Comparison of ENCODE assay signal across 9 cellular contexts in genomic region chr6:17984822-17985660, GRCh38. TPM values are rescaled to one million over a fixed set of nuclear protein-coding genes. Genes with fewer than 3 reads are reported as not detected.
DNase-seq lines count a peak whose midpoint lies in the region; ATAC-seq and TF ChIP-seq lines count a peak whose summit lies in the region.
"Had no signal": no experiment of that assay in that cellular context is flagged by ENCODE, and none has a peak within 500 bp of the region (broad histone marks: within the 10 kb centered on the region; RNA-seq: fewer than 3 reads in every experiment).

No MANE protein-coding gene starts in this region.

- peaks cover 20 to 68% of the 10 kb centered on the region in 2 experiments for H3K79me1 ChIP-seq in IMR-90 (ENCODE audit: low read depth in 1 of 2, low read length in 2 of 2)

- in situ Hi-C loops in IMR-90 (cut with MboI; ENCODE audit: low sequenced_read_pairs) (loop anchor here (5.0 to 10.0 kb wide), 3 partner anchors 120 to 150 kb away; partner anchors contain the start of gene NHLRC1), mammary epithelial cell (cut with MboI; ENCODE audit: low sequenced_read_pairs in 2 of 2) (loop anchor here (5.0 to 10.0 kb wide), 4 partner anchors 70 to 137 kb away; partner anchors contain the start of gene NHLRC1 (in 1 of the 2))

- H3K4me3 ChIP-seq in IMR-90 (ENCODE audit: insufficient read depth, low read depth, low read length) (peak overlapping the region; percentile 64), mammary epithelial cell (replicated peaks in 1 of 3; ENCODE audit: insufficient read depth in 1 of 3, low read depth in 2 of 3, low read length in 3 of 3) (peak overlapping the region; percentile 82 to 96 (median 91)), liver (ENCODE audit: low read depth in 1 of 3, low read length in 3 of 3) (peak overlapping the region in 2 of 3 donors; percentile 18 to 23), suprapubic skin (peak overlapping the region; percentile 91), WERI-Rb-1 (ENCODE audit: low read depth, low read length) (no peak overlapping the region)

- no peak for TF ChIP-seq EP300 in suprapubic skin (IDR thresholded peaks at IDR 0.05)

- no TSS peak for BruUV-seq in IMR-90 (replicated peaks; lab: Mats Ljungman, UMichigan)
- no TSS peak for BruUV-seq in mammary epithelial cell (replicated peaks; lab: Mats Ljungman, UMichigan)

- no peak for TF ChIP-seq CTCF in IMR-90 (conservative IDR thresholded peaks at IDR 0.05; ENCODE audit: low read depth, low read length)
- TF ChIP-seq CTCF in mammary epithelial cell (conservative IDR thresholded peaks at IDR 0.05 in 1 of 2, IDR thresholded peaks at IDR 0.05 in 1 of 2; ENCODE audit: extremely low read depth in 1 of 2, insufficient read depth in 1 of 2, low read depth in 1 of 2, low read length in 2 of 2) = no peak
- TF ChIP-seq CTCF in liver (IDR thresholded peaks at IDR 0.05; ENCODE audit: low read depth, low read length, missing input control) = no peak
- no peak for TF ChIP-seq CTCF in suprapubic skin (IDR thresholded peaks at IDR 0.05)
- TF ChIP-seq CTCF in WERI-Rb-1 (IDR thresholded peaks at IDR 0.05; ENCODE audit: low read depth, low read length) = no peak

- H3K27me3 ChIP-seq in IMR-90 (ENCODE audit: control insufficient read depth, insufficient read depth, low read length) (no peaks in the 10 kb centered on the region), mammary epithelial cell (ENCODE audit: insufficient read depth, low read length) (no peaks in the 10 kb centered on the region), liver (ENCODE audit: control insufficient read depth in 4 of 4, insufficient read depth in 4 of 4, low read length in 3 of 4) (no peaks in the 10 kb centered on the region), suprapubic skin (no peaks in the 10 kb centered on the region), WERI-Rb-1 (ENCODE audit: insufficient read depth, low read depth, severe bottlenecking) (no peaks in the 10 kb centered on the region)

- peaks cover 9% of the 10 kb centered on the region for H3K9me1 ChIP-seq in IMR-90 (ENCODE audit: insufficient read depth, low read length)

- H3K4me1 ChIP-seq in IMR-90 (ENCODE audit: control insufficient read depth, insufficient read depth, low read length) = peaks cover 13% of the 10 kb centered on the region
- peaks cover 39% of the 10 kb centered on the region for H3K4me1 ChIP-seq in mammary epithelial cell (ENCODE audit: insufficient read depth, low read length)
- peaks cover 4 to 37% (median 24%) of the 10 kb centered on the region in 4 donors for H3K4me1 ChIP-seq in liver (ENCODE audit: control insufficient read depth in 4 of 4, insufficient read depth in 4 of 4, low read length in 3 of 4)
- peaks cover 43% of the 10 kb centered on the region for H3K4me1 ChIP-seq in suprapubic skin

- H3K18ac ChIP-seq in IMR-90 (ENCODE audit: low read depth, low read length) = peak overlapping the region; percentile 63

- H3K14ac ChIP-seq in IMR-90 (replicated peaks; ENCODE audit: low read depth, low read length) = no peak overlapping the region

- no peak overlapping the region for H3K56ac ChIP-seq in IMR-90 (ENCODE audit: extremely low read depth, insufficient read depth, low read length)

- TF ChIP-seq POLR2A in IMR-90 (IDR thresholded peaks at IDR 0.05; ENCODE audit: low read depth, low read length) (no peak), suprapubic skin (IDR thresholded peaks at IDR 0.05) (no peak)

- no peak overlapping the region for H2BK20ac ChIP-seq in IMR-90 (ENCODE audit: low read depth, low read length)

- H2BK5ac ChIP-seq in IMR-90 (ENCODE audit: low read depth, low read length, poor library complexity, severe bottlenecking) = peak overlapping the region; percentile 17

- H2BK15ac ChIP-seq in IMR-90 (ENCODE audit: low read depth, low read length) = peak overlapping the region; percentile 29; the same call in 1 of the 3 replicates

- peak overlapping the region; percentile 67 for H3K9ac ChIP-seq in IMR-90 (ENCODE audit: low read depth, low read length)
- peak overlapping the region; percentile 91 for H3K9ac ChIP-seq in mammary epithelial cell (ENCODE audit: insufficient read depth, low read length)
- H3K9ac ChIP-seq in liver (ENCODE audit: low read depth in 1 of 2, low read length in 2 of 2) = peak overlapping the region; percentile 35 to 66

- H2AK5ac ChIP-seq in IMR-90 (ENCODE audit: low read depth, low read length) = no peak overlapping the region

- no peak overlapping the region for H4K91ac ChIP-seq in IMR-90 (ENCODE audit: insufficient read depth, low read depth, low read length)

- peaks cover 20% of the 10 kb centered on the region; the same call in 1 of the 2 replicates for H4K20me1 ChIP-seq in IMR-90 (ENCODE audit: insufficient read depth, low read length)
- H4K20me1 ChIP-seq in mammary epithelial cell (ENCODE audit: insufficient read depth, low read length) = no peaks in the 10 kb centered on the region

- peaks cover 83% of the 10 kb centered on the region for H3K79me2 ChIP-seq in mammary epithelial cell (ENCODE audit: insufficient read depth, low read length)

- H4K5ac ChIP-seq in IMR-90 (ENCODE audit: low read depth, low read length) = no peak overlapping the region; the same call in 1 of the 2 replicates

- CTCF ChIA-PET in IMR-90 (lab: Yijun Ruan, JAX) (interaction anchor here (0.6 to 0.7 kb wide), 2 partner anchors 64 to 138 kb away, joined by 3 read pairs; partner anchors contain the start of gene NHLRC1), mammary epithelial cell (lab: Charles Lee; ENCODE audit: low non-redundant PET) (interaction anchor here (0.6 to 0.9 kb wide), 2 partner anchors 33 to 168 kb away, joined by 3 read pairs; no protein-coding TSS in a partner anchor)

- 0% methylated on average over 1 of the region's 11 CpGs; no CpG with 5 or more reads in 1 of the 2 experiments for WGBS in IMR-90 (ENCODE audit: extremely low coverage in 2 of 2, insufficient read length in 1 of 2), 2 experiments
- 4% methylated on average over 9 of the region's 11 CpGs for WGBS in mammary epithelial cell (ENCODE audit: low coverage, missing lambda C conversion rate)
- 17% methylated on average over 11 of the region's 11 CpGs for WGBS in liver
- WGBS in suprapubic skin = 15% methylated on average over 11 of the region's 11 CpGs

- peaks cover 5% of the 10 kb centered on the region for H3K36me3 ChIP-seq in IMR-90 (ENCODE audit: control insufficient read depth, insufficient read depth, low read length)
- no peaks in the 10 kb centered on the region for H3K36me3 ChIP-seq in mammary epithelial cell (ENCODE audit: insufficient read depth, low read length)
- no peaks in the 10 kb centered on the region for H3K36me3 ChIP-seq in liver (ENCODE audit: control insufficient read depth in 4 of 4, insufficient read depth in 3 of 4, low read depth in 1 of 4, low read length in 3 of 4)
- peaks cover 3% of the 10 kb centered on the region for H3K36me3 ChIP-seq in suprapubic skin
- peaks cover 24% of the 10 kb centered on the region for H3K36me3 ChIP-seq in WERI-Rb-1

- no peak overlapping the region for H3K23ac ChIP-seq in IMR-90 (ENCODE audit: low read depth, low read length)

- DNase-seq in IMR-90 = peak; percentile 23
- DNase-seq in mammary epithelial cell = peak; percentile 16
- DNase-seq in suprapubic skin (ENCODE audit: low spot score in 2 of 2) = no peak
- no peak for DNase-seq in effector CD8-positive, alpha-beta T cell (lab: John Stamatoyannopoulos, UW)
- no peak for DNase-seq in GF-D8 (lab: John Stamatoyannopoulos, UW)
- no peak for DNase-seq in NCI-H1092 (lab: John Stamatoyannopoulos, UW)
- DNase-seq in WERI-Rb-1 = no peak
- DNase-seq: GOT3 had no signal

- peak overlapping the region; percentile 99 for H3K4me2 ChIP-seq in IMR-90 (ENCODE audit: low read depth, low read length)
- peak overlapping the region; percentile 95 for H3K4me2 ChIP-seq in mammary epithelial cell (ENCODE audit: insufficient read depth, low read depth, low read length)

- no peak overlapping the region for H2BK120ac ChIP-seq in IMR-90 (ENCODE audit: low read depth, low read length)

- no peak for TF ChIP-seq RAD21 in IMR-90 (IDR thresholded peaks at IDR 0.05; ENCODE audit: low read length)
- TF ChIP-seq RAD21 in liver (IDR thresholded peaks at IDR 0.05) = no peak

- POLR2A ChIA-PET in IMR-90 (lab: Charles Lee; ENCODE audit: unreplicated experiment) = no interaction called here

- peak overlapping the region; percentile 34; the same call in 1 of the 2 replicates for H3K4ac ChIP-seq in IMR-90 (ENCODE audit: low read depth, low read length)

- H2AFZ ChIP-seq in IMR-90 (replicated peaks; ENCODE audit: low read length, poor library complexity) = no peak overlapping the region
- no peak overlapping the region for H2AFZ ChIP-seq in mammary epithelial cell (ENCODE audit: low read depth, low read length)

- ATAC-seq in IMR-90 (ENCODE audit: low read depth) = no peak

- dilution Hi-C loops in IMR-90 (cut with HindIII; ENCODE audit: low sequenced_read_pairs, unreplicated experiment) = no loop called here
- dilution Hi-C loops in mammary epithelial cell (cut with HindIII; ENCODE audit: low sequenced_read_pairs) = no loop called here

- no peak overlapping the region for H2AK9ac ChIP-seq in IMR-90 (replicated peaks; ENCODE audit: low read depth, low read length, poor library complexity)

- H4K8ac ChIP-seq in IMR-90 (ENCODE audit: low read depth in 2 of 2, low read length in 2 of 2) = no peak overlapping the region

- peak overlapping the region; percentile 27; the same call in 1 of the 2 replicates for H3K27ac ChIP-seq in IMR-90 (ENCODE audit: insufficient read depth, low read length)
- peak overlapping the region; percentile 80 for H3K27ac ChIP-seq in mammary epithelial cell (ENCODE audit: insufficient read depth, low read depth, low read length)
- peak overlapping the region in 1 of 2 donors; percentile 54 for H3K27ac ChIP-seq in liver (ENCODE audit: low read depth in 1 of 2, low read length in 2 of 2)
- H3K27ac ChIP-seq in suprapubic skin = no peak overlapping the region
- no peak overlapping the region for H3K27ac ChIP-seq in WERI-Rb-1

- H3K9me3 ChIP-seq in IMR-90 (ENCODE audit: control insufficient read depth, insufficient read depth, low read length) (no peaks in the 10 kb centered on the region), mammary epithelial cell (replicated peaks; ENCODE audit: insufficient read depth, low read length) (no peaks in the 10 kb centered on the region), liver (ENCODE audit: control insufficient read depth in 4 of 4, low read length in 3 of 4) (no peaks in the 10 kb centered on the region), suprapubic skin (no peaks in the 10 kb centered on the region), WERI-Rb-1 (ENCODE audit: severe bottlenecking) (no peaks in the 10 kb centered on the region)

- intact Hi-C loops in IMR-90 (cut with micrococcal nuclease) = loop anchor here (2.0 to 10.0 kb wide), 5 partner anchors 118 to 520 kb away; partner anchors contain the start of gene DEK
- intact Hi-C loops in mammary epithelial cell (cut with micrococcal nuclease) = loop anchor here (5.0 kb wide), 2 partner anchors 58 to 72 kb away; no protein-coding TSS in a partner anchor

RNA-seq across cellular contexts. Expression of gene KIF13A, which starts 2.4 kb away (rescaled TPM):
- total RNA-seq in IMR-90 (2012; rRNA removed) = 51.8 and 53.0 TPM in 2 replicates
- 22.5 and 23.3 TPM in 2 replicates for polyA plus RNA-seq in IMR-90 (2012; rRNA removed)
- 8.8 and 10.9 TPM in 2 replicates for polyA plus RNA-seq in IMR-90 (2012; cell fraction: cytosol; rRNA removed)
- 8.3 and 25.8 TPM in 2 replicates for polyA plus RNA-seq in IMR-90 (2012; cell fraction: nucleus; rRNA removed; ENCODE audit: low replicate concordance)
- 10 to 100 TPM; 71.2 to 85.5 TPM for total RNA-seq in mammary epithelial cell
- polyA plus RNA-seq in mammary epithelial cell = 36.9 TPM
- 69.5 TPM for polyA minus RNA-seq in mammary epithelial cell
- total RNA-seq in liver = 10 to 100 TPM; 13.7 to 28.1 TPM
- 1 to 10 TPM; 4.3 to 7.5 TPM for polyA plus RNA-seq in liver
- 10 to 100 TPM; 73.0 to 91.9 (median 78.9) TPM for total RNA-seq in suprapubic skin

Comparison
In these comparisons a context has a peak if more than half of its experiments do, and no peak if none do; other contexts are left out.
1. DNase-seq: peak in IMR-90 (single experiment) and mammary epithelial cell (single experiment); none in suprapubic skin (0 of 2), effector CD8-positive, alpha-beta T cell (single experiment), GF-D8 (single experiment), NCI-H1092 (single experiment) and WERI-Rb-1 (single experiment).
2. H3K27ac ChIP-seq: peak in IMR-90 (single experiment) and mammary epithelial cell (single experiment); none in suprapubic skin (single experiment) and WERI-Rb-1 (single experiment).
3. Peak in every context shown above with its lines, with median percentiles within 50 percentile points of each other: H3K9ac ChIP-seq.